8 cellular contexts compared by ENCODE assay signal in genomic region chr5:69364414-69364813, GRCh38. TPM values are rescaled to one million over a fixed set of nuclear protein-coding genes. Genes with fewer than 3 reads are reported as not detected.
DNase-seq lines count a peak whose midpoint lies in the region; ATAC-seq and TF ChIP-seq lines count a peak whose summit lies in the region.

No MANE protein-coding gene starts in this region.

- in situ Hi-C loops in gastrocnemius medialis (cut with MboI; ENCODE audit: low sequenced_read_pairs in 4 of 4): loop anchor here in 3 of 4 donors (10.0 to 25.0 kb wide), 4 partner anchors 252 to 320 kb away; partner anchors contain the start of gene SLC30A5 (in 2 of the 3)

- peaks cover 74% of the 10 kb centered on the region for H3K79me2 ChIP-seq in Loucy (ENCODE audit: insufficient read depth, low read length)

- H3K27ac ChIP-seq in gastrocnemius medialis (peak overlapping the region in 2 of 4 donors; percentile 37 to 55), left lung (no peak overlapping the region)

- H3K9me2 ChIP-seq in Loucy (replicated peaks; ENCODE audit: low read depth, low read length): no peaks in the 10 kb centered on the region

- peaks cover 22% of the 10 kb centered on the region; the same call in 1 of the 2 replicates for H3K36me3 ChIP-seq in Loucy (ENCODE audit: insufficient read depth, low read length)
- H3K36me3 ChIP-seq in gastrocnemius medialis: peaks cover 0 to 19% of the 10 kb centered on the region in 2 donors
- peaks cover 0 to 54% of the 10 kb centered on the region in 2 donors for H3K36me3 ChIP-seq in left lung

- no peaks in the 10 kb centered on the region for H3K27me3 Mint-ChIP-seq in activated naive CD4-positive, alpha-beta T cell treated with anti-CD3 and anti-CD28 coated beads, Interleukin-2, amount 10 ng/mL, durations not matched to agents 7 days and 5 days

- H3K4me3 Mint-ChIP-seq in activated naive CD4-positive, alpha-beta T cell treated with anti-CD3 and anti-CD28 coated beads, Interleukin-2, amount 10 ng/mL, durations not matched to agents 7 days and 5 days: no peak overlapping the region

- H3K4me1 ChIP-seq in Loucy (ENCODE audit: insufficient read depth, low read length, poor library complexity, severe bottlenecking) (peaks cover 25% of the 10 kb centered on the region), gastrocnemius medialis (peaks cover 20 to 22% of the 10 kb centered on the region in 2 donors), left lung (peaks cover 4 to 19% of the 10 kb centered on the region in 2 donors)

- H3K4me3 ChIP-seq in Loucy (ENCODE audit: low read length, poor library complexity, severe bottlenecking): no peak overlapping the region
- no peak overlapping the region for H3K4me3 ChIP-seq in gastrocnemius medialis
- H3K4me3 ChIP-seq in left lung: no peak overlapping the region

- peak; percentile 76 for TF ChIP-seq CTCF in Loucy (conservative IDR thresholded peaks at IDR 0.05; ENCODE audit: low read length)
- TF ChIP-seq CTCF in gastrocnemius medialis (IDR thresholded peaks at IDR 0.05 in 4 of 5, conservative IDR thresholded peaks at IDR 0.05 in 1 of 5): peak in 4 of 5 experiments; percentile 18 to 43 (median 26)
- TF ChIP-seq CTCF in left lung (IDR thresholded peaks at IDR 0.05): peak in 1 of 2 donors; percentile 13

- H3K27me3 ChIP-seq in Loucy (ENCODE audit: insufficient read depth, low read length, poor library complexity, severe bottlenecking) (no peaks in the 10 kb centered on the region), gastrocnemius medialis (no peaks in the 10 kb centered on the region), left lung (no peaks in the 10 kb centered on the region)

- peak overlapping the region; percentile 99 for H3K4me2 ChIP-seq in Loucy (ENCODE audit: low read depth, low read length, poor library complexity, severe bottlenecking)

- H3K9me3 Mint-ChIP-seq in activated naive CD4-positive, alpha-beta T cell treated with anti-CD3 and anti-CD28 coated beads, Interleukin-2, amount 10 ng/mL, durations not matched to agents 7 days and 5 days: no peaks in the 10 kb centered on the region
- H3K9me3 Mint-ChIP-seq in activated naive CD4-positive, alpha-beta T cell treated with anti-CD3 and anti-CD28 coated beads, Interleukin-2, amount 50 U/mL, for 72 hours: no peaks in the 10 kb centered on the region

- CTCF ChIA-PET in activated naive CD4-positive, alpha-beta T cell treated with anti-CD3 and anti-CD28 coated beads, Interleukin-2, amount 10 ng/mL, durations not matched to agents 7 days and 5 days (lab: Charles Lee): no interaction called here

- intact Hi-C loops in gastrocnemius medialis (cut with DNase I; ENCODE audit: low total_unique reads) (no loop called here), left lung (cut with DNase I) (no loop called here)

- no peak overlapping the region for H3K9ac ChIP-seq in Loucy (ENCODE audit: low read depth, low read length, poor library complexity, severe bottlenecking)

- TF ChIP-seq POLR2A in gastrocnemius medialis (IDR thresholded peaks at IDR 0.05): no peak

- H3K27ac Mint-ChIP-seq in activated naive CD4-positive, alpha-beta T cell treated with anti-CD3 and anti-CD28 coated beads, Interleukin-2, amount 10 ng/mL, durations not matched to agents 7 days and 5 days: peak overlapping the region; percentile 33
- no peak overlapping the region for H3K27ac Mint-ChIP-seq in activated naive CD4-positive, alpha-beta T cell treated with anti-CD3 and anti-CD28 coated beads, Interleukin-2, amount 50 U/mL, for 72 hours

- ATAC-seq in activated naive CD4-positive, alpha-beta T cell treated with anti-CD3 and anti-CD28 coated beads, Interleukin-2, amount 50 U/mL, for 72 hours: no peak
- ATAC-seq in gastrocnemius medialis (no peak), GM18858 (IDR thresholded peaks at IDR 0.05; ENCODE audit: unreplicated experiment) (no peak), left lung (no peak)

- H3K9me3 ChIP-seq in Loucy (ENCODE audit: insufficient read depth, low read depth, low read length) (no peaks in the 10 kb centered on the region), gastrocnemius medialis (no peaks in the 10 kb centered on the region), left lung (no peaks in the 10 kb centered on the region)

- peaks cover 42% of the 10 kb centered on the region for H4K20me1 ChIP-seq in Loucy (ENCODE audit: insufficient read depth, low read length, poor library complexity, severe bottlenecking)

- DNase-seq in activated naive CD4-positive, alpha-beta T cell treated with anti-CD3 and anti-CD28 coated beads, Interleukin-2, amount 10 ng/mL, durations not matched to agents 7 days and 5 days: no peak
- no peak for DNase-seq in activated naive CD4-positive, alpha-beta T cell treated with anti-CD3 and anti-CD28 coated beads, Interleukin-2, amount 50 U/mL, for 72 hours (ENCODE audit: low spot score in 2 of 2)
- DNase-seq in cerebellar cortex (ENCODE audit: low spot score) (peak; percentile 17), gastrocnemius medialis (no peak), left lung (no peak), mesenteric fat pad (ENCODE audit: low spot score) (no peak)

- H2AFZ ChIP-seq in Loucy (ENCODE audit: low read length): no peak overlapping the region

- H3K36me3 Mint-ChIP-seq in activated naive CD4-positive, alpha-beta T cell treated with anti-CD3 and anti-CD28 coated beads, Interleukin-2, amount 10 ng/mL, durations not matched to agents 7 days and 5 days: peaks cover 30% of the 10 kb centered on the region
- peaks cover 20 to 43% of the 10 kb centered on the region in 2 donors for H3K36me3 Mint-ChIP-seq in activated naive CD4-positive, alpha-beta T cell treated with anti-CD3 and anti-CD28 coated beads, Interleukin-2, amount 50 U/mL, for 72 hours

- H3F3A ChIP-seq in Loucy (ENCODE audit: low read depth): no peaks in the 10 kb centered on the region

- H3K4me1 Mint-ChIP-seq in activated naive CD4-positive, alpha-beta T cell treated with anti-CD3 and anti-CD28 coated beads, Interleukin-2, amount 10 ng/mL, durations not matched to agents 7 days and 5 days: peaks cover 28% of the 10 kb centered on the region

RNA-seq across cellular contexts. Expression of gene AK6, which starts 4.9 kb away (rescaled TPM):
- total RNA-seq in activated naive CD4-positive, alpha-beta T cell treated with anti-CD3 and anti-CD28 coated beads, Interleukin-2, amount 50 U/mL, for 72 hours: 10 to 100 TPM; 61.3 to 86.2 TPM
- total RNA-seq in gastrocnemius medialis (10 to 100 TPM; 24.4 to 49.3 (median 32.5) TPM), left lung (10 to 100 TPM; 31.1 to 40.0 TPM), mesenteric fat pad (44.9 TPM)

RNA-seq across cellular contexts. Expression of gene TAF9, which starts 4.9 kb away (rescaled TPM):
- total RNA-seq in activated naive CD4-positive, alpha-beta T cell treated with anti-CD3 and anti-CD28 coated beads, Interleukin-2, amount 50 U/mL, for 72 hours: 10 to 100 TPM; 74.3 to 80.1 TPM
- total RNA-seq in gastrocnemius medialis (10 to 100 TPM; 35.3 to 58.6 (median 45.6) TPM), left lung (10 to 100 TPM; 39.1 to 40.6 TPM), mesenteric fat pad (62.1 TPM)

RNA-seq across cellular contexts. Expression of gene RAD17, which starts 5.2 kb away (rescaled TPM):
- 10 to 100 TPM; 25.7 to 29.7 TPM for total RNA-seq in activated naive CD4-positive, alpha-beta T cell treated with anti-CD3 and anti-CD28 coated beads, Interleukin-2, amount 50 U/mL, for 72 hours
- total RNA-seq in gastrocnemius medialis (10 to 100 TPM in 3 of 4 donors, 1 to 10 TPM in 1; 7.3 to 18.3 (median 11.9) TPM), left lung (10 to 100 TPM; 18.7 to 19.2 TPM), mesenteric fat pad (18.4 TPM)

RNA-seq across cellular contexts. Expression of gene CCDC125, which starts 31.8 kb away (rescaled TPM):
- 10 to 100 TPM; 13.3 to 16.0 TPM for total RNA-seq in activated naive CD4-positive, alpha-beta T cell treated with anti-CD3 and anti-CD28 coated beads, Interleukin-2, amount 50 U/mL, for 72 hours
- total RNA-seq in gastrocnemius medialis (1 to 10 TPM in 3 of 4 donors, under 1 TPM in 1; 0.49 to 3.1 (median 2.1) TPM), left lung (10 to 100 TPM; 11.7 to 13.7 TPM), mesenteric fat pad (8.2 TPM)

RNA-seq across cellular contexts. Expression of gene MARVELD2, which starts 50.5 kb away (rescaled TPM):
- total RNA-seq in activated naive CD4-positive, alpha-beta T cell treated with anti-CD3 and anti-CD28 coated beads, Interleukin-2, amount 50 U/mL, for 72 hours: under 1 TPM; 0.23 to 0.39 TPM
- total RNA-seq in gastrocnemius medialis (1 to 10 TPM in 2 of 4 donors, under 1 TPM in 2; 0.16 to 3.1 (median 1.4) TPM), left lung (10 to 100 TPM; 24.6 to 38.3 TPM), mesenteric fat pad (0.58 TPM)
